In the genomic region with DNA sequence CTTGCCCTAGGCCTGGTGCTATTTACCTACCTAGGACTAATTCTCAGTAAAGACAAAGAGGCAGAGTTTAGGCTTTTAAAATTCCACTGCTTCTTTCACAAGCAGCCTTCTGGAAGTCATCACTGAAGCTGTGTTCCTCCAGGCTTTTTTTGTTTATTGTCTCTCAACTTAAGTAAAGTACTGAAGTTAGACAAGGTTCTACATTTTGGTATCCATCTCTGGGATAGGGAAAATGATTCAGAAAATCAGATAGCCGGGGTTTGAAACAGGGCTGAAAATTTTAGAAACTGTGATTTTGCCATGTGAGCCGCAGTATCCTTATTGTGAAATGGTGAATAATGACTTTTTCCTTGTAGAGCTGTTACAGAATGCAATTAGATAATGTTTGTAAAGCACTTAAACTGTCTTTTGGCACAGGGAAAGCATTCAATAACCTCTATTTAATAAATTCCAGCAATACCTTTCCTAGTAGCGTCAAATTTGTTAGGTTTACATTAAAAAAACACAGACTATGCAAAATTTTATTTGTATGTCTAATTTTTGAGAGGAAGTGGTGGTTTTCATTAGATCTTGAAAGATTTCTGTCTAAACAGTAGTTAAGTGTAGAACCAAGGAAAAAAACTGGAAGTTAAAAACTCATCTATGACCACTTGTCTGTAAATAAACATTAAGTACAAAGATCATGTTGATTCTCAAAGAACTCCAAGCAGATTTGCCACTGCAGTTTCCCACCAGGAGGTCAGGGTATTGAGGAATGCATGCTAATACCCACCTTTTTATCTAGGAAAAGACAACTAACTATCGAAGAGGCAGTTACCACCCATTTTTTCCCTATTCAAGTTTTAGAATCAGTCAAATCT, we compare ENCODE assay signal across 9 cellular contexts. TPM values are rescaled to one million over a fixed set of nuclear protein-coding genes. Genes with fewer than 3 reads are reported as not detected.
DNase-seq lines count a peak whose midpoint lies in the region; ATAC-seq and TF ChIP-seq lines count a peak whose summit lies in the region.
"Had no signal": no experiment of that assay in that cellular context is flagged by ENCODE, and none has a peak within 500 bp of the region (broad histone marks: within the 10 kb centered on the region; RNA-seq: fewer than 3 reads in every experiment).

No MANE protein-coding gene starts in this region.

- intact Hi-C loops in natural killer cell (cut with micrococcal nuclease): loop anchor here (1.0 kb wide), 1 partner anchor 9 kb away; no protein-coding TSS in a partner anchor

- H3K4me3 ChIP-seq in AG10803 (ENCODE audit: low read length): peak overlapping the region; percentile 77
- H3K4me3 ChIP-seq in KMS-11 (IDR thresholded peaks at IDR 0.05; ENCODE audit: insufficient read depth, low read depth, low read length): no peak overlapping the region
- peak overlapping the region; percentile 85 for H3K4me3 ChIP-seq in coronary artery

- H3K27ac ChIP-seq in KMS-11 (no peak overlapping the region), coronary artery (peak overlapping the region; percentile 92 to 98)

- peak overlapping the region; percentile 95; the same call in 1 of the 2 replicates for H3K4me2 ChIP-seq in KMS-11

- peaks cover 0 to 3% of the 10 kb centered on the region in 2 donors for H3K9me3 Mint-ChIP-seq in natural killer cell

- peaks cover 72 to 81% of the 10 kb centered on the region in 2 donors for H3K4me1 Mint-ChIP-seq in natural killer cell

- H3K9ac ChIP-seq in KMS-11: no peak overlapping the region

- H3K27me3 Mint-ChIP-seq in natural killer cell (ENCODE audit: low read depth in 2 of 2): no peaks in the 10 kb centered on the region

- no peaks in the 10 kb centered on the region for H3K36me3 ChIP-seq in KMS-11 (ENCODE audit: insufficient read depth)

- ATAC-seq in natural killer cell (no peak), GM19023 (IDR thresholded peaks at IDR 0.05; ENCODE audit: unreplicated experiment) (no peak), GM21423 (IDR thresholded peaks at IDR 0.05; ENCODE audit: unreplicated experiment) (no peak)

- H3K27ac Mint-ChIP-seq in natural killer cell: peak overlapping the region; percentile 93 to 94

- H3K27me3 ChIP-seq in KMS-11 (ENCODE audit: insufficient read depth, low read depth): no peaks in the 10 kb centered on the region

- H3K4me1 ChIP-seq in KMS-11 (ENCODE audit: low read depth, poor library complexity, severe bottlenecking): peaks cover 27% of the 10 kb centered on the region

- H2AFZ ChIP-seq in KMS-11 (ENCODE audit: low read depth): no peak overlapping the region

- no peaks in the 10 kb centered on the region for H3K36me3 Mint-ChIP-seq in natural killer cell

- no peaks in the 10 kb centered on the region for H4K20me1 ChIP-seq in KMS-11 (ENCODE audit: insufficient read depth)

- DNase-seq in AG10803 (ENCODE audit: low read depth) (peak; percentile 72), coronary artery (ENCODE audit: low spot score) (no peak), natural killer cell (no peak), GDM1 (lab: John Stamatoyannopoulos, UW) (no peak), DMS79 treated with DMSO at 0.1 percent for 48 hours (lab: John Stamatoyannopoulos, UW) (no peak)
- DNase-seq: activated CD4-positive, alpha-beta T cell treated with anti-CD3 and anti-CD28 coated beads for 48 hours had no signal

- H3K79me2 ChIP-seq in KMS-11 (ENCODE audit: insufficient read depth, low read depth): no peaks in the 10 kb centered on the region

- H3K4me3 Mint-ChIP-seq in natural killer cell: peak overlapping the region; percentile 96

- TF ChIP-seq CTCF in AG10803 (conservative IDR thresholded peaks at IDR 0.05; ENCODE audit: low read length): no peak
- TF ChIP-seq CTCF in KMS-11 (conservative IDR thresholded peaks at IDR 0.05; ENCODE audit: low read depth, low read length): no peak
- no peak for TF ChIP-seq CTCF in coronary artery (IDR thresholded peaks at IDR 0.05)
- TF ChIP-seq CTCF in natural killer cell (IDR thresholded peaks at IDR 0.05): no peak

RNA-seq across cellular contexts. Expression of a gene that starts 2.2 kb away (rescaled TPM):
- total RNA-seq in natural killer cell: 100 to 1,000 TPM; 185 to 241 (median 189) TPM
